ENCODE assay signal across 11 cellular contexts in the genomic region with DNA sequence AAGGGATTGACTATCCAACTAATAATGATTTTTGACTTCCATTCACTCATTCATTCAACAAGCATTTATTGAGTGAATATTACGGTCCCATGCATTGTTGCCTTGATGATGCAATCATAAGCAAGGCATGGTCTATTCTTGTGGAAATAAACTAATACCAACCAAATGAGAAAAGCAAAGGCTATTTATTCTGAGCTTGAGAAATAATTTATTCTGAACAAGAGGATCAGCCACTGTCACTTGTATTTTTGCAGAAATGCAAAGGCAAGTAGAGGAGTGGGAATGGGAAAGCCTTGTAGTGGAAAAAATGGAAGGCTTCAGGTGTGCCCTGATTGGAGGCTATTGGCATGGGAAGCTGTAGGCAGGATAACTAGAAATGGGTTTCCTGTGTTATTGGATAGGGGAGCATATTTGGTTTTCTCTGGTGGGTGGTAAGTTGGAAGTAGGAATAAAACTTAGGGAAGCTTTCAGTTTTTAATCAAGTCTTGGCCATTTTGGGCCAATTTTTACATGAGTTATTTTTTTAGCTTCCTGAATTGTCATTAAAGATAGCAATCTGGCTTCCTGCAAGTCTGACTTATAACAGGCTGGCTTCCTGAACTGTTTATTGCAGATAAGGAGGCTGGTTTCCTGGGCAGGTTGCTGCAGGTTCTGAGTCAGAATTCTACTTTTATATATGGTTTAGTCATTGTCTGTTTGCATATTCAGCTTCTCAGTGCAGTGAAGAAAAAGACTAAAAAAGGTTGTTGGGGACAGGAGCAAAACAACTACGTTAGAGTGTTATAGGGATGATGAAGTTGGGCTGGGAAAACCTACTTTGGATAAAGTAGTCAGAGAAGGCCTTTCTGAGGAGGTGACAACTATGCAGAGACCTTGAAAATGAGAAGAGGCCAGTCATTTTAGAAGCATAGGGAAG.
DNase-seq lines count a peak whose midpoint lies in the region; ATAC-seq and TF ChIP-seq lines count a peak whose summit lies in the region.
"Had no signal": no experiment of that assay in that cellular context is flagged by ENCODE, and none has a peak within 500 bp of the region (broad histone marks: within the 10 kb centered on the region; RNA-seq: fewer than 3 reads in every experiment).

No MANE protein-coding gene starts in this region.

- H3K27me3 ChIP-seq in RWPE2 (ENCODE audit: insufficient read depth, poor library complexity, severe bottlenecking) = no peaks in the 10 kb centered on the region
- H3K27me3 ChIP-seq: SJCRH30 had no signal

- peak overlapping the region; percentile 67 for H3K27ac ChIP-seq in RWPE2 (ENCODE audit: poor library complexity, severe bottlenecking)
- H3K27ac ChIP-seq: 22Rv1, SJCRH30 had no signal

- H3K4me3 ChIP-seq in RWPE2 (ENCODE audit: severe bottlenecking) = no peak overlapping the region
- H3K4me3 ChIP-seq: SJCRH30 had no signal

- peak; percentile 97 for ATAC-seq in RWPE2 (ENCODE audit: low read depth)
- ATAC-seq in esophagus mucosa = peak; percentile 84
- ATAC-seq in HG02852 (IDR thresholded peaks at IDR 0.05; ENCODE audit: unreplicated experiment) = no peak

- TF ChIP-seq CTCF in RWPE2 (IDR thresholded peaks at IDR 0.05; ENCODE audit: poor library complexity, severe bottlenecking) = no peak

- no peaks in the 10 kb centered on the region for H3K36me3 ChIP-seq in RWPE2 (ENCODE audit: low read depth)
- H3K36me3 ChIP-seq: SJCRH30 had no signal

- H3K4me1 ChIP-seq in RWPE2 (ENCODE audit: insufficient read depth, poor library complexity, severe bottlenecking) = peaks cover 13% of the 10 kb centered on the region
- H3K4me1 ChIP-seq: SJCRH30 had no signal

- H3K9me3 ChIP-seq in RWPE2 (ENCODE audit: severe bottlenecking) = peaks cover 6% of the 10 kb centered on the region
- H3K9me3 ChIP-seq: SJCRH30 had no signal

- peak; percentile 9 for DNase-seq in DMS53 (lab: John Stamatoyannopoulos, UW)
- no peak for DNase-seq in DMS53 treated with DMSO at 0.1 percent for 48 hours (lab: John Stamatoyannopoulos, UW; ENCODE audit: unreplicated experiment)
- no peak for DNase-seq in RWPE2 (ENCODE audit: low spot score)
- peak; percentile 45 for DNase-seq in renal cortical epithelial cell (ENCODE audit: low read depth)
- no peak for DNase-seq in D341Med (ENCODE audit: low spot score)
- DNase-seq in AG08396 (ENCODE audit: low spot score) = no peak
- DNase-seq: NCI-H1417 treated with DMSO at 0.1 percent for 48 hours, SJCRH30 had no signal

Comparison
In these comparisons a context has a peak if more than half of its experiments do, and no peak if none do; other contexts are left out.
1. DNase-seq: peak in DMS53 (single experiment) and renal cortical epithelial cell (single experiment); none in DMS53 treated with DMSO at 0.1 percent for 48 hours (single experiment), RWPE2 (single experiment), D341Med (single experiment) and AG08396 (single experiment).